ENCODE assay signal across 2 cellular contexts in the genomic region with DNA sequence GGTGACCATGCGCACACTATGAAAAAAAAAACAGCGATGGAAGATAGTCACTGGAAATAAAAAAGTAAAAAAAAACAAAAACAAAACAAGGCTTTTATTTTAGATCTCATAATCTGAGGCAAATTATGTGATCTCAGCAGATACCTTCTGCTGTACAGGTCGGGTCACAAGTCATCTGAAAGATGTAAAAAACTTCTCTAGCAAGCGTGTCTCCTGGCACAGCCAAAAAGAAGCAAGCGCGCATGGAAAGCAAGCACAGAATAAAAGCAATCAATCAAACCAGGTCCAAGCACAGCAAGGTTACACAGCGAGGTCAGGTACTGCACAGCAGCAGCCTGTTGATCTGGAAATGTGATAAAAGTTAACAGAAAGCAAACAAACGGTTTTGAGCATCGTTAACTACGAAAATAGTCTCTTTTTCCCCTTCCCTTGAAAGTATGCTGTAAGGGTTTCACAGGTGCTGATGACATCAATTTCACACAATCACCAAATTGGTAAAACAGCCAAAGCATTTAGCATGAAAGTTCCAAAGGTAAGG.
TF ChIP-seq lines count a peak whose summit lies in the region.

No MANE protein-coding gene starts in this region.

TF ChIP-seq in HepG2, 621 proteins besides CTCF, POLR2A, EP300 and RAD21 (continued from another document):
- TF ChIP-seq, protein P1, sequence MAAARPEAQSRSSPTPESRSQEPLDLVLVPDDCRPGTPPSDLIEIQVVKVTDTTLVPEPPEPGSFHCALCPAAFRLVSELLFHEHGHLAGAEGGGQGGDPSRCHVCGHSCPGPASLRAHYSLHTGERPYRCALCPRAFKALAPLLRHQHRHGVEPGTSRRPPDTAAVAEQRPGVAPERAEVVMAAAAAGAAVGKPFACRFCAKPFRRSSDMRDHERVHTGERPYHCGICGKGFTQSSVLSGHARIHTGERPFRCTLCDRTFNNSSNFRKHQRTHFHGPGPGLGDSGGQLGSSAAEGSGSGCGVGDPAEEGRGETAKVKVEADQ (CRISPR knock-in tag; IDR thresholded peaks at IDR 0.05; ENCODE audit: borderline replicate concordance): no peak
- TF ChIP-seq ZNF441 (CRISPR knock-in tag; IDR thresholded peaks at IDR 0.05; ENCODE audit: borderline replicate concordance): no peak
- TF ChIP-seq, protein P2, sequence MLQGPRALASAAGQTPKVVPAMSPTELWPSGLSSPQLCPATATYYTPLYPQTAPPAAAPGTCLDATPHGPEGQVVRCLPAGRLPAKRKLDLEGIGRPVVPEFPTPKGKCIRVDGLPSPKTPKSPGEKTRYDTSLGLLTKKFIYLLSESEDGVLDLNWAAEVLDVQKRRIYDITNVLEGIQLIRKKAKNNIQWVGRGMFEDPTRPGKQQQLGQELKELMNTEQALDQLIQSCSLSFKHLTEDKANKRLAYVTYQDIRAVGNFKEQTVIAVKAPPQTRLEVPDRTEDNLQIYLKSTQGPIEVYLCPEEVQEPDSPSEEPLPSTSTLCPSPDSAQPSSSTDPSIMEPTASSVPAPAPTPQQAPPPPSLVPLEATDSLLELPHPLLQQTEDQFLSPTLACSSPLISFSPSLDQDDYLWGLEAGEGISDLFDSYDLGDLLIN (CRISPR knock-in tag; IDR thresholded peaks at IDR 0.05; ENCODE audit: borderline replicate concordance): no peak
- TF ChIP-seq ZFY (CRISPR knock-in tag; IDR thresholded peaks at IDR 0.05): no peak
- TF ChIP-seq ZNF33B (CRISPR knock-in tag; IDR thresholded peaks at IDR 0.05): no peak

TF ChIP-seq in WTC11, 78 proteins besides CTCF, POLR2A, EP300 and RAD21 (continued from another document):
- TF ChIP-seq, protein P3, sequence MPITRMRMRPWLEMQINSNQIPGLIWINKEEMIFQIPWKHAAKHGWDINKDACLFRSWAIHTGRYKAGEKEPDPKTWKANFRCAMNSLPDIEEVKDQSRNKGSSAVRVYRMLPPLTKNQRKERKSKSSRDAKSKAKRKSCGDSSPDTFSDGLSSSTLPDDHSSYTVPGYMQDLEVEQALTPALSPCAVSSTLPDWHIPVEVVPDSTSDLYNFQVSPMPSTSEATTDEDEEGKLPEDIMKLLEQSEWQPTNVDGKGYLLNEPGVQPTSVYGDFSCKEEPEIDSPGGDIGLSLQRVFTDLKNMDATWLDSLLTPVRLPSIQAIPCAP (CRISPR knock-in tag; IDR thresholded peaks at IDR 0.05): no peak
- TF ChIP-seq TP53 (CRISPR knock-in tag; IDR thresholded peaks at IDR 0.05) (no peak), ZNF671 (CRISPR knock-in tag; IDR thresholded peaks at IDR 0.05) (no peak)
